In the genomic region with DNA sequence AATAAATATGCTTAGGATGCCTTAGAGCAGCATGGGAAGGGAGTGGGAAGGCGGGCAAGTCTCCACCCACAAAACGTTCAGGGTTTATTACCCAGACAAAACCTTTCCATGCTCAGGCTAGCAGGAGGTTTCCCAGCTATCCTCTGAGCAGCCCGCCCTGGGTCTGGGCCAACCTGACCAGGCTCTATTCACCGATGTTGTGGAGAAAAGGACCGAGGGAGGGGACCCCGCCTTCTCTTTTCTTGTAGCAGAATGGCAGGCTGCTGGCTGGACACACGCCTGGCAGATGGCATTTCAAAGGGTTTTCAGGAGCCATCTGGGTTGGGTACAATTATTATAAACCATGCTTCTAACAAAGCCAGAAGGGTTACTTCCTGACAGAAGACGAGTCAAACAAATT, we compare ENCODE assay signal across 17 cellular contexts.
A peak's percentile ranks its signal among the peaks of the same experiment; 100 is the strongest.
DNase-seq lines count a peak whose midpoint lies in the region; ATAC-seq and TF ChIP-seq lines count a peak whose summit lies in the region.
"Had no signal": no experiment of that assay in that cellular context is flagged by ENCODE, and none has a peak within 500 bp of the region (broad histone marks: within the 10 kb centered on the region; RNA-seq: fewer than 3 reads in every experiment).

No MANE protein-coding gene starts in this region.

- WGBS in endodermal cell (ENCODE audit: insufficient coverage in 1 of 2, insufficient read length in 1 of 2), 2 experiments = 0 to 65% methylated on average over 1 to 8 of the region's 8 CpGs

- no peak for TF ChIP-seq POLR2A in GM18505 (IDR thresholded peaks at IDR 0.05; ENCODE audit: borderline replicate concordance, extremely low read depth, insufficient read depth, insufficient read length)

- H3K27me3 ChIP-seq in GM23338 (ENCODE audit: insufficient read depth) = no peaks in the 10 kb centered on the region
- no peaks in the 10 kb centered on the region for H3K27me3 ChIP-seq in endodermal cell (ENCODE audit: control insufficient read depth, insufficient read depth, low read length, poor library complexity, severe bottlenecking)
- H3K27me3 ChIP-seq: ovary, uterus had no signal

- H2AFZ ChIP-seq in GM23338 = no peak overlapping the region

- H3K9me3 ChIP-seq in endodermal cell (ENCODE audit: control insufficient read depth, low read length) = no peaks in the 10 kb centered on the region
- H3K9me3 ChIP-seq: ovary, uterus had no signal

- no peaks in the 10 kb centered on the region for H3K9me2 ChIP-seq in GM23338 (ENCODE audit: insufficient read depth)

- H3K4me3 Mint-ChIP-seq in GM23338 (no peak overlapping the region), endodermal cell (no peak overlapping the region)
- H3K4me3 Mint-ChIP-seq: CD14-positive monocyte had no signal

- DNase-seq in GM23338 (ENCODE audit: low spot score) = no peak
- DNase-seq in NCI-H345 treated with DMSO at 0.1 percent for 48 hours (lab: John Stamatoyannopoulos, UW; ENCODE audit: unreplicated experiment) = peak; percentile 1
- DNase-seq in endodermal cell = no peak
- DNase-seq in posterior cingulate gyrus = peak in 9 of 10 donors; percentile 33 to 91 (median 58)
- no peak for DNase-seq in effector CD4-positive, alpha-beta T cell
- DNase-seq: activated CD4-positive, alpha-beta T cell treated with anti-CD3 and anti-CD28 coated beads for 48 hours; activated naive CD4-positive, alpha-beta T cell treated with anti-CD3 and anti-CD28 coated beads, Interleukin-2, amount 50 U/mL, for 16 hours; GDM1; NCI-H1436; ovary; SIG-M5; small intestine; stimulated activated naive CD4-positive, alpha-beta T cell treated with Interleukin-2 at 50 U/mL for 16 hours; uterus had no signal

- no peaks in the 10 kb centered on the region for H3F3A ChIP-seq in GM23338 (replicated peaks; ENCODE audit: low read depth)

- H3K9ac ChIP-seq in endodermal cell (ENCODE audit: extremely low read depth, low read length, poor library complexity, severe bottlenecking) = no peak overlapping the region

- H3K9me3 Mint-ChIP-seq in GM23338 (no peaks in the 10 kb centered on the region), endodermal cell (no peaks in the 10 kb centered on the region)

- H3K36me3 ChIP-seq in GM23338 (ENCODE audit: insufficient read depth) (no peaks in the 10 kb centered on the region), endodermal cell (ENCODE audit: control insufficient read depth, insufficient read depth, low read length) (no peaks in the 10 kb centered on the region)
- H3K36me3 ChIP-seq: ovary, uterus had no signal

- ATAC-seq in GM23338 (peak; percentile 68), HG03175 (IDR thresholded peaks at IDR 0.05; ENCODE audit: unreplicated experiment) (no peak), GM18505 (IDR thresholded peaks at IDR 0.05; ENCODE audit: unreplicated experiment) (no peak)

- H3K79me2 ChIP-seq in GM23338 (replicated peaks; ENCODE audit: insufficient read depth) = peaks cover 63% of the 10 kb centered on the region

- H3K27ac Mint-ChIP-seq in GM23338 (no peak overlapping the region), endodermal cell (no peak overlapping the region)
- H3K27ac Mint-ChIP-seq: CD14-positive monocyte had no signal

- H3K4me2 ChIP-seq in GM23338 = no peak overlapping the region

- intact Hi-C loops in posterior cingulate gyrus (cut with DNase I) = no loop called here

- H3K27me3 Mint-ChIP-seq in GM23338 (ENCODE audit: insufficient read depth, low read depth, poor library complexity) (peaks cover 3% of the 10 kb centered on the region), endodermal cell (ENCODE audit: insufficient read depth) (no peaks in the 10 kb centered on the region)

- H3K27ac ChIP-seq in GM23338 (ENCODE audit: low read depth) = no peak overlapping the region
- peak overlapping the region; percentile 82 for H3K27ac ChIP-seq in endodermal cell (ENCODE audit: low read depth, low read length)
- H3K27ac ChIP-seq: ovary, uterus had no signal

- TF ChIP-seq CTCF in GM23338 (conservative IDR thresholded peaks at IDR 0.05; ENCODE audit: low read depth in 2 of 2) = no peak
- no peak for TF ChIP-seq CTCF in endodermal cell (conservative IDR thresholded peaks at IDR 0.05)

- peaks cover 11% of the 10 kb centered on the region for H4K20me1 ChIP-seq in GM23338 (replicated peaks; ENCODE audit: insufficient read depth)

- H3K36me3 Mint-ChIP-seq in GM23338 (ENCODE audit: low read depth) (0 out of 3 replicates have a peak, but pooled peaks cover 4% of the 10 kb centered on the region), endodermal cell (ENCODE audit: low read depth) (peaks cover 1% of the 10 kb centered on the region)
- H3K36me3 Mint-ChIP-seq: CD14-positive monocyte had no signal

- H3K4me1 ChIP-seq in GM23338 (ENCODE audit: insufficient read depth) = peaks cover 22% of the 10 kb centered on the region
- H3K4me1 ChIP-seq in endodermal cell (ENCODE audit: control insufficient read depth, insufficient read depth, low read length) = no peaks in the 10 kb centered on the region
- H3K4me1 ChIP-seq: uterus had no signal

- H3K4me3 ChIP-seq in GM23338 (no peak overlapping the region), endodermal cell (ENCODE audit: low read length) (no peak overlapping the region)
- H3K4me3 ChIP-seq: ovary, uterus had no signal

- H3K4me1 Mint-ChIP-seq in GM23338 (peaks cover 38% of the 10 kb centered on the region), endodermal cell (peaks cover 3% of the 10 kb centered on the region)
- H3K4me1 Mint-ChIP-seq: CD14-positive monocyte had no signal

TF ChIP-seq in GM23338, 12 proteins besides CTCF, POLR2A, EP300 and RAD21 (continues in another document):
- TF ChIP-seq, protein P1, sequence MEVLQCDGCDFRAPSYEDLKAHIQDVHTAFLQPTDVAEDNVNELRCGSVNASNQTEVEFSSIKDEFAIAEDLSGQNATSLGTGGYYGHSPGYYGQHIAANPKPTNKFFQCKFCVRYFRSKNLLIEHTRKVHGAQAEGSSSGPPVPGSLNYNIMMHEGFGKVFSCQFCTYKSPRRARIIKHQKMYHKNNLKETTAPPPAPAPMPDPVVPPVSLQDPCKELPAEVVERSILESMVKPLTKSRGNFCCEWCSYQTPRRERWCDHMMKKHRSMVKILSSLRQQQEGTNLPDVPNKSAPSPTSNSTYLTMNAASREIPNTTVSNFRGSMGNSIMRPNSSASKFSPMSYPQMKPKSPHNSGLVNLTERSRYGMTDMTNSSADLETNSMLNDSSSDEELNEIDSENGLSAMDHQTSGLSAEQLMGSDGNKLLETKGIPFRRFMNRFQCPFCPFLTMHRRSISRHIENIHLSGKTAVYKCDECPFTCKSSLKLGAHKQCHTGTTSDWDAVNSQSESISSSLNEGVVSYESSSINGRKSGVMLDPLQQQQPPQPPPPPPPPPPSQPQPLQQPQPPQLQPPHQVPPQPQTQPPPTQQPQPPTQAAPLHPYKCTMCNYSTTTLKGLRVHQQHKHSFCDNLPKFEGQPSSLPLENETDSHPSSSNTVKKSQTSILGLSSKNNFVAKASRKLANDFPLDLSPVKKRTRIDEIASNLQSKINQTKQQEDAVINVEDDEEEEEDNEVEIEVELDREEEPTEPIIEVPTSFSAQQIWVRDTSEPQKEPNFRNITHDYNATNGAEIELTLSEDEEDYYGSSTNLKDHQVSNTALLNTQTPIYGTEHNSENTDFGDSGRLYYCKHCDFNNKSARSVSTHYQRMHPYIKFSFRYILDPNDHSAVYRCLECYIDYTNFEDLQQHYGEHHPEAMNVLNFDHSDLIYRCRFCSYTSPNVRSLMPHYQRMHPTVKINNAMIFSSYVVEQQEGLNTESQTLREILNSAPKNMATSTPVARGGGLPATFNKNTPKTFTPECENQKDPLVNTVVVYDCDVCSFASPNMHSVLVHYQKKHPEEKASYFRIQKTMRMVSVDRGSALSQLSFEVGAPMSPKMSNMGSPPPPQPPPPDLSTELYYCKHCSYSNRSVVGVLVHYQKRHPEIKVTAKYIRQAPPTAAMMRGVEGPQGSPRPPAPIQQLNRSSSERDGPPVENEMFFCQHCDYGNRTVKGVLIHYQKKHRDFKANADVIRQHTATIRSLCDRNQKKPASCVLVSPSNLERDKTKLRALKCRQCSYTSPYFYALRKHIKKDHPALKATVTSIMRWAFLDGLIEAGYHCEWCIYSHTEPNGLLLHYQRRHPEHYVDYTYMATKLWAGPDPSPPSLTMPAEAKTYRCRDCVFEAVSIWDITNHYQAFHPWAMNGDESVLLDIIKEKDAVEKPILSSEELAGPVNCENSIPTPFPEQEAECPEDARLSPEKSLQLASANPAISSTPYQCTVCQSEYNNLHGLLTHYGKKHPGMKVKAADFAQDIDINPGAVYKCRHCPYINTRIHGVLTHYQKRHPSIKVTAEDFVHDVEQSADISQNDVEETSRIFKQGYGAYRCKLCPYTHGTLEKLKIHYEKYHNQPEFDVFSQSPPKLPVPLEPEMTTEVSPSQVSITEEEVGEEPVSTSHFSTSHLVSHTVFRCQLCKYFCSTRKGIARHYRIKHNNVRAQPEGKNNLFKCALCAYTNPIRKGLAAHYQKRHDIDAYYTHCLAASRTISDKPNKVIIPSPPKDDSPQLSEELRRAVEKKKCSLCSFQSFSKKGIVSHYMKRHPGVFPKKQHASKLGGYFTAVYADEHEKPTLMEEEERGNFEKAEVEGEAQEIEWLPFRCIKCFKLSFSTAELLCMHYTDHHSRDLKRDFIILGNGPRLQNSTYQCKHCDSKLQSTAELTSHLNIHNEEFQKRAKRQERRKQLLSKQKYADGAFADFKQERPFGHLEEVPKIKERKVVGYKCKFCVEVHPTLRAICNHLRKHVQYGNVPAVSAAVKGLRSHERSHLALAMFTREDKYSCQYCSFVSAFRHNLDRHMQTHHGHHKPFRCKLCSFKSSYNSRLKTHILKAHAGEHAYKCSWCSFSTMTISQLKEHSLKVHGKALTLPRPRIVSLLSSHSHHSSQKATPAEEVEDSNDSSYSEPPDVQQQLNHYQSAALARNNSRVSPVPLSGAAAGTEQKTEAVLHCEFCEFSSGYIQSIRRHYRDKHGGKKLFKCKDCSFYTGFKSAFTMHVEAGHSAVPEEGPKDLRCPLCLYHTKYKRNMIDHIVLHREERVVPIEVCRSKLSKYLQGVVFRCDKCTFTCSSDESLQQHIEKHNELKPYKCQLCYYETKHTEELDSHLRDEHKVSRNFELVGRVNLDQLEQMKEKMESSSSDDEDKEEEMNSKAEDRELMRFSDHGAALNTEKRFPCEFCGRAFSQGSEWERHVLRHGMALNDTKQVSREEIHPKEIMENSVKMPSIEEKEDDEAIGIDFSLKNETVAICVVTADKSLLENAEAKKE (CRISPR knock-in tag; IDR thresholded peaks at IDR 0.05) = no peak
- TF ChIP-seq STAT1 (IDR thresholded peaks at IDR 0.05; ENCODE audit: unreplicated experiment) = no peak
- TF ChIP-seq POLR2AphosphoS5 (IDR thresholded peaks at IDR 0.05; ENCODE audit: low read depth) = no peak
- no peak for TF ChIP-seq EZH2phosphoT487 (IDR thresholded peaks at IDR 0.05; ENCODE audit: unreplicated experiment)
- TF ChIP-seq ZNF114 (CRISPR knock-in tag; IDR thresholded peaks at IDR 0.05) = no peak
- no peak for TF ChIP-seq JUNB (IDR thresholded peaks at IDR 0.05; ENCODE audit: unreplicated experiment)

Comparison
In these comparisons a context has a peak if more than half of its experiments do, and no peak if none do; other contexts are left out.
1. DNase-seq: peak in NCI-H345 treated with DMSO at 0.1 percent for 48 hours (single experiment) and posterior cingulate gyrus (9 of 10); none in GM23338 (single experiment), endodermal cell (single experiment) and effector CD4-positive, alpha-beta T cell (single experiment).